ENCODE assay signal across 15 cellular contexts in genomic region chr2:24947758-24948157, GRCh38. TPM values are rescaled to one million over a fixed set of nuclear protein-coding genes. Genes with fewer than 3 reads are reported as not detected.
DNase-seq lines count a peak whose midpoint lies in the region; ATAC-seq, FAIRE-seq and TF ChIP-seq lines count a peak whose summit lies in the region.
"Had no signal": no experiment of that assay in that cellular context is flagged by ENCODE, and none has a peak within 500 bp of the region (broad histone marks: within the 10 kb centered on the region; RNA-seq: fewer than 3 reads in every experiment).

No MANE protein-coding gene starts in this region.

- H3K79me2 ChIP-seq in K562 (ENCODE audit: control insufficient read depth, insufficient read depth, low read length): no peaks in the 10 kb centered on the region

- H3K9me1 ChIP-seq in K562 (ENCODE audit: control insufficient read depth, insufficient read depth, low read length): no peaks in the 10 kb centered on the region

- no peaks in the 10 kb centered on the region for H3K27me3 ChIP-seq in CD8-positive, alpha-beta T cell (ENCODE audit: insufficient read depth, low read length)
- H3K27me3 ChIP-seq in K562 (ENCODE audit: control insufficient read depth in 2 of 2, insufficient read depth in 2 of 2, low read length in 2 of 2): no peaks in the 10 kb centered on the region
- H3K27me3 ChIP-seq: BE2C had no signal

- TF ChIP-seq CTCF in CD8-positive, alpha-beta T cell (IDR thresholded peaks at IDR 0.05): no peak
- TF ChIP-seq CTCF in HEK293 (tag by site-specific recombination; IDR thresholded peaks at IDR 0.05) (no peak), K562 (IDR thresholded peaks at IDR 0.05 in 2 of 3, conservative IDR thresholded peaks at IDR 0.05 in 1 of 3; ENCODE audit: insufficient read depth in 2 of 3, low read depth in 1 of 3, low read length in 3 of 3) (no peak), nephron progenitor cell (IDR thresholded peaks at IDR 0.05) (no peak)

- H2AFZ ChIP-seq in K562 (ENCODE audit: low read depth, low read length): no peak overlapping the region
- H2AFZ ChIP-seq: GM23248 had no signal

- no TSS peak for BruUV-seq in K562 (replicated peaks; lab: Mats Ljungman, UMichigan)

- TF ChIP-seq EP300 in K562 (IDR thresholded peaks at IDR 0.05; ENCODE audit: low read length): no peak

- peaks cover 21% of the 10 kb centered on the region for H3K36me3 ChIP-seq in CD8-positive, alpha-beta T cell (ENCODE audit: insufficient read depth, low read length)
- H3K36me3 ChIP-seq in HEK293 (ENCODE audit: control insufficient read depth in 2 of 2, insufficient read depth in 1 of 2, low read length in 2 of 2) (peaks cover 23 to 80% of the 10 kb centered on the region in 2 experiments), K562 (ENCODE audit: control insufficient read depth, insufficient read depth, low read length) (peaks cover 25% of the 10 kb centered on the region; the same call in 2 of the 3 replicates)

- no peak for ATAC-seq in CD8-positive, alpha-beta T cell
- no peak for ATAC-seq in K562
- ATAC-seq in activated naive CD8-positive, alpha-beta T cell treated with anti-CD3 and anti-CD28 coated beads, Interleukin-2, amount 50 U/mL, for 24 hours: no peak

- no peak for DNase-seq in CD8-positive, alpha-beta T cell
- DNase-seq in K562 (ENCODE audit: extremely low read depth in 1 of 4, low spot score in 3 of 4): no peak
- no peak for DNase-seq in nephron progenitor cell
- DNase-seq in activated naive CD8-positive, alpha-beta T cell treated with anti-CD3 and anti-CD28 coated beads, Interleukin-2, amount 50 U/mL, for 24 hours: no peak
- no peak for DNase-seq in OCI-M2 (lab: John Stamatoyannopoulos, UW; ENCODE audit: unreplicated experiment)
- DNase-seq in D341Med (ENCODE audit: low spot score): no peak
- DNase-seq: BE2C; CD4-positive, alpha-beta memory T cell; COR-L47; DMS53; GM23248; H7 had no signal

- intact Hi-C loops in CD8-positive, alpha-beta T cell (cut with DNase I, micrococcal nuclease): no loop called here
- intact Hi-C loops in K562 (cut with micrococcal nuclease): no loop called here

- POLR2A ChIA-PET in CD8-positive, alpha-beta T cell (lab: Charles Lee): interaction anchor here (1.5 kb wide), 1 partner anchor 15 kb away, joined by 4 read pairs; no protein-coding TSS in a partner anchor
- POLR2A ChIA-PET in HEK293 (lab: Yijun Ruan, JAX) (no interaction called here), K562 (lab: Yijun Ruan, JAX) (interaction anchor here (1.0 kb wide), 1 partner anchor 8 kb away, joined by 3 read pairs; no protein-coding TSS in a partner anchor)

- no peak overlapping the region for H3K4me3 ChIP-seq in CD8-positive, alpha-beta T cell (ENCODE audit: low read depth, low read length)
- H3K4me3 ChIP-seq in HEK293 (ENCODE audit: low read depth, low read length) (no peak overlapping the region), K562 (no peak overlapping the region)
- H3K4me3 ChIP-seq: GM23248 had no signal

- H3K36me3 Mint-ChIP-seq in CD8-positive, alpha-beta T cell: peaks cover 60% of the 10 kb centered on the region
- H3K36me3 Mint-ChIP-seq in nephron progenitor cell (ENCODE audit: low read depth): peaks cover 47% of the 10 kb centered on the region
- peaks cover 16% of the 10 kb centered on the region for H3K36me3 Mint-ChIP-seq in activated naive CD8-positive, alpha-beta T cell treated with anti-CD3 and anti-CD28 coated beads, Interleukin-2, amount 50 U/mL, for 24 hours (ENCODE audit: low read depth)

- no peaks in the 10 kb centered on the region for H3K9me3 ChIP-seq in CD8-positive, alpha-beta T cell (ENCODE audit: low read length)
- H3K9me3 ChIP-seq in HEK293 (ENCODE audit: control insufficient read depth, insufficient read depth, low read depth, low read length): no peaks in the 10 kb centered on the region
- no peaks in the 10 kb centered on the region for H3K9me3 ChIP-seq in K562 (replicated peaks; ENCODE audit: control insufficient read depth, insufficient read depth, low read depth, low read length)
- H3K9me3 ChIP-seq: BE2C had no signal

- TF ChIP-seq POLR2A in K562 (conservative IDR thresholded peaks at IDR 0.05): no peak

- FAIRE-seq in K562 (lab: Jason Lieb, UNC): no peak
- FAIRE-seq: A204.1 had no signal

- no peaks in the 10 kb centered on the region for H3K4me1 Mint-ChIP-seq in CD8-positive, alpha-beta T cell (ENCODE audit: low read depth)
- H3K4me1 Mint-ChIP-seq in nephron progenitor cell: peaks cover 16% of the 10 kb centered on the region
- no peaks in the 10 kb centered on the region for H3K4me1 Mint-ChIP-seq in activated naive CD8-positive, alpha-beta T cell treated with anti-CD3 and anti-CD28 coated beads, Interleukin-2, amount 50 U/mL, for 24 hours
- H3K4me1 Mint-ChIP-seq: CD4-positive, alpha-beta memory T cell had no signal

- no peak overlapping the region for H3K27ac ChIP-seq in CD8-positive, alpha-beta T cell (ENCODE audit: low read depth, low read length)
- H3K27ac ChIP-seq in HEK293 (ENCODE audit: extremely low read depth, low read depth, low read length) (no peak overlapping the region), K562 (ENCODE audit: extremely low read depth, low read depth, low read length) (no peak overlapping the region)
- H3K27ac ChIP-seq: C4-2B, GM23248 had no signal

- CTCF ChIA-PET in CD8-positive, alpha-beta T cell (lab: Charles Lee): interaction anchor here (1.3 kb wide), 1 partner anchor 15 kb away, joined by 4 read pairs; no protein-coding TSS in a partner anchor
- CTCF ChIA-PET in HEK293 (lab: Yijun Ruan, JAX): no interaction called here
- CTCF ChIA-PET in K562 (lab: Yijun Ruan, JAX; ENCODE audit: low intra/inter-chr PET ratio): no interaction called here

- no peaks in the 10 kb centered on the region for H4K20me1 ChIP-seq in K562 (replicated peaks; ENCODE audit: control insufficient read depth, insufficient read depth, low read length)

- H3K4me1 ChIP-seq in CD8-positive, alpha-beta T cell (ENCODE audit: insufficient read depth, low read length): no peaks in the 10 kb centered on the region
- no peaks in the 10 kb centered on the region for H3K4me1 ChIP-seq in HEK293 (ENCODE audit: control insufficient read depth, insufficient read depth, low read length)
- H3K4me1 ChIP-seq in K562 (replicated peaks in 1 of 2; ENCODE audit: control insufficient read depth in 2 of 2, insufficient read depth in 2 of 2, low read length in 2 of 2): no peaks in the 10 kb centered on the region
- H3K4me1 ChIP-seq: BE2C had no signal

- in situ Hi-C loops in K562 (cut with MboI): no loop called here

- no peak for TF ChIP-seq RAD21 in K562 (CRISPR knock-in tag; conservative IDR thresholded peaks at IDR 0.05 in 1 of 2, IDR thresholded peaks at IDR 0.05 in 1 of 2)

- H3K4me3 Mint-ChIP-seq in CD8-positive, alpha-beta T cell: no peak overlapping the region
- no peak overlapping the region for H3K4me3 Mint-ChIP-seq in nephron progenitor cell
- H3K4me3 Mint-ChIP-seq in activated naive CD8-positive, alpha-beta T cell treated with anti-CD3 and anti-CD28 coated beads, Interleukin-2, amount 50 U/mL, for 24 hours: no peak overlapping the region
- H3K4me3 Mint-ChIP-seq: CD4-positive, alpha-beta memory T cell had no signal

- no peaks in the 10 kb centered on the region for H3K27me3 Mint-ChIP-seq in CD8-positive, alpha-beta T cell (ENCODE audit: low read depth)
- no peaks in the 10 kb centered on the region for H3K27me3 Mint-ChIP-seq in nephron progenitor cell (ENCODE audit: low read depth, poor library complexity)
- H3K27me3 Mint-ChIP-seq in activated naive CD8-positive, alpha-beta T cell treated with anti-CD3 and anti-CD28 coated beads, Interleukin-2, amount 50 U/mL, for 24 hours: no peaks in the 10 kb centered on the region
- H3K27me3 Mint-ChIP-seq: CD4-positive, alpha-beta memory T cell had no signal

- H3K27ac Mint-ChIP-seq in CD8-positive, alpha-beta T cell: peak overlapping the region; percentile 33
- peak overlapping the region; percentile 29 for H3K27ac Mint-ChIP-seq in nephron progenitor cell
- no peak overlapping the region for H3K27ac Mint-ChIP-seq in activated naive CD8-positive, alpha-beta T cell treated with anti-CD3 and anti-CD28 coated beads, Interleukin-2, amount 50 U/mL, for 24 hours

- H3K9ac ChIP-seq in K562 (ENCODE audit: insufficient read depth in 1 of 2, low read depth in 2 of 2, low read length in 2 of 2): no peak overlapping the region
- H3K9ac ChIP-seq: GM23248 had no signal

- H3K9me3 Mint-ChIP-seq in CD8-positive, alpha-beta T cell: no peaks in the 10 kb centered on the region
- H3K9me3 Mint-ChIP-seq in nephron progenitor cell: no peaks in the 10 kb centered on the region
- no peaks in the 10 kb centered on the region for H3K9me3 Mint-ChIP-seq in activated naive CD8-positive, alpha-beta T cell treated with anti-CD3 and anti-CD28 coated beads, Interleukin-2, amount 50 U/mL, for 24 hours
- H3K9me3 Mint-ChIP-seq: CD4-positive, alpha-beta memory T cell had no signal

- no peak overlapping the region for H3K4me2 ChIP-seq in K562 (ENCODE audit: insufficient read depth, low read length)

RNA-seq across cellular contexts. Expression of gene DNAJC27, which starts 24.0 kb away (rescaled TPM):
- total RNA-seq in CD8-positive, alpha-beta T cell: 10 to 100 TPM; 18.9 to 19.1 TPM
- total RNA-seq in K562 (2011; cell fraction: chromatin; rRNA removed; ENCODE audit: low replicate concordance): 4.1 and 14.7 TPM in 2 replicates
- 4.2 and 4.5 TPM in 2 replicates for total RNA-seq in K562 (2011; cell fraction: nucleolus; rRNA removed)
- total RNA-seq in K562 (2011; cell fraction: nucleoplasm; rRNA removed): 8.4 and 12.7 TPM in 2 replicates
- total RNA-seq in K562 (2014; rRNA removed): 1.6 and 3.0 TPM in 2 replicates
- 3.2 TPM in 2 replicates for total RNA-seq in K562 (2014; rRNA removed; fragmentation: Illumina TruSeq; extraction: Trizol)
- total RNA-seq in K562 (2015; rRNA removed; fragmentation: Illumina TruSeq; extraction: Trizol): 2.8 and 4.0 TPM in 2 replicates
- total RNA-seq in K562 (2021): 2.4 and 2.8 TPM in 2 replicates
- 3.8 and 4.3 TPM in 2 replicates for polyA plus RNA-seq in K562 (2011; rRNA removed)
- 0.60 and 2.4 TPM in 2 replicates for polyA plus RNA-seq in K562 (2011; cell fraction: cytosol; rRNA removed)
- 6.5 and 7.5 TPM in 2 replicates for polyA plus RNA-seq in K562 (2011; cell fraction: nucleus; rRNA removed)
- 1.3 and 1.8 TPM in 2 replicates for polyA plus RNA-seq in K562 (2012)
- 2.3 and 3.0 TPM in 2 replicates for polyA plus RNA-seq in K562 (2014; fragmentation: Illumina TruSeq; extraction: Trizol)
- polyA plus RNA-seq in K562 (2014; fragmentation: Nextera tagmentation; extraction: Ambion mirVana): 1 to 10 TPM in 1 of 2 experiments, under 1 TPM in 1; 0.53 to 1.1 TPM
- 3.2 and 5.9 TPM in 2 replicates for polyA plus RNA-seq in K562 (2014; rRNA removed)
- polyA minus RNA-seq in K562 (2011; rRNA and poly(A)+ RNA removed): 4.4 and 10.4 TPM in 2 replicates
- polyA minus RNA-seq in K562 (2011; cell fraction: cytosol; rRNA and poly(A)+ RNA removed): 0.46 and 2.7 TPM in 2 replicates
- 6.6 and 8.4 TPM in 2 replicates for polyA minus RNA-seq in K562 (2011; cell fraction: nucleus; rRNA and poly(A)+ RNA removed)

RNA-seq across cellular contexts. Expression of gene ADCY3, which starts 27.7 kb away (rescaled TPM):
- 10 to 100 TPM; 15.6 to 23.3 TPM for total RNA-seq in CD8-positive, alpha-beta T cell
- 110 and 220 TPM in 2 replicates for total RNA-seq in K562 (2011; cell fraction: chromatin; rRNA removed; ENCODE audit: low replicate concordance)
- total RNA-seq in K562 (2011; cell fraction: nucleolus; rRNA removed): 147 and 161 TPM in 2 replicates
- 106 and 109 TPM in 2 replicates for total RNA-seq in K562 (2011; cell fraction: nucleoplasm; rRNA removed)
- total RNA-seq in K562 (2014; rRNA removed): 21.8 and 34.0 TPM in 2 replicates
- 23.8 and 26.3 TPM in 2 replicates for total RNA-seq in K562 (2014; rRNA removed; fragmentation: Illumina TruSeq; extraction: Trizol)
- total RNA-seq in K562 (2015; rRNA removed; fragmentation: Illumina TruSeq; extraction: Trizol): 20.2 and 21.5 TPM in 2 replicates
- total RNA-seq in K562 (2021): 51.5 and 54.8 TPM in 2 replicates
- 36.6 and 39.0 TPM in 2 replicates for polyA plus RNA-seq in K562 (2011; rRNA removed)
- 34.9 and 56.0 TPM in 2 replicates for polyA plus RNA-seq in K562 (2011; cell fraction: cytosol; rRNA removed)
- 171 and 243 TPM in 2 replicates for polyA plus RNA-seq in K562 (2011; cell fraction: nucleus; rRNA removed)
- 27.9 and 41.6 TPM in 2 replicates for polyA plus RNA-seq in K562 (2012)
- 42.6 and 45.5 TPM in 2 replicates for polyA plus RNA-seq in K562 (2014; fragmentation: Illumina TruSeq; extraction: Trizol)
- polyA plus RNA-seq in K562 (2014; fragmentation: Nextera tagmentation; extraction: Ambion mirVana): 1 to 10 TPM; 1.5 to 2.6 TPM
- polyA plus RNA-seq in K562 (2014; rRNA removed): 40.9 and 47.0 TPM in 2 replicates
- 47.4 and 65.5 TPM in 2 replicates for polyA minus RNA-seq in K562 (2011; rRNA and poly(A)+ RNA removed)
- polyA minus RNA-seq in K562 (2011; cell fraction: cytosol; rRNA and poly(A)+ RNA removed): 22.6 and 27.7 TPM in 2 replicates
- polyA minus RNA-seq in K562 (2011; cell fraction: nucleus; rRNA and poly(A)+ RNA removed): 45.9 and 47.4 TPM in 2 replicates
